22 cellular contexts compared by ENCODE assay signal in the genomic region with DNA sequence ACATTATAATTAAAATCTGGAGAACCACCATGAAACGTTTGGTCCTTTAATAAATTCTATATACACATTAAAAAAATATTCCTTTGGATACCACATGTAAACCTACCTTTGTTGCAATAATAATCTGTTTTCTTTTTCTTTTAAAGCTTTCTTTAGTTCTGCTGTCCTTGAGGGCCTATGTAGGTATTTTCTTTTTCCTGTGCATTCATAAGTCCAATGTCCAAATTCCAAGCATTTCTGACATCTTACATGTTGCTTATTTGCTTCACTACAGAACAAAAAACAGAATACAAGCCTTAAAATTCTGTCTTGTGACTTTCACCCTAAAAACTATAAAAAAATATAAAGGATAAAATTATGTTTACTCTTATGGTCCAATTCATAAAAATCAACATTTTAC. TPM values are rescaled to one million over a fixed set of nuclear protein-coding genes. Genes with fewer than 3 reads are reported as not detected.
DNase-seq lines count a peak whose midpoint lies in the region; ATAC-seq, FAIRE-seq and TF ChIP-seq lines count a peak whose summit lies in the region.
"Had no signal": no experiment of that assay in that cellular context is flagged by ENCODE, and none has a peak within 500 bp of the region (broad histone marks: within the 10 kb centered on the region; RNA-seq: fewer than 3 reads in every experiment).

No MANE protein-coding gene starts in this region.

- H3K27me3 ChIP-seq in HepG2 (ENCODE audit: control insufficient read depth in 1 of 2, insufficient read depth in 2 of 2, low read length in 2 of 2), result no peaks in the 10 kb centered on the region
- no peaks in the 10 kb centered on the region for H3K27me3 ChIP-seq in right lobe of liver
- H3K27me3 ChIP-seq: BLaER1 had no signal

- no peaks in the 10 kb centered on the region for H3K9me3 ChIP-seq in HepG2 (ENCODE audit: low read length)
- H3K9me3 ChIP-seq in right lobe of liver, result no peaks in the 10 kb centered on the region

- peak overlapping the region; percentile 29; the same call in 1 of the 2 replicates for H3K9ac ChIP-seq in HepG2 (ENCODE audit: insufficient read depth, low read depth, low read length)
- H3K9ac ChIP-seq: BLaER1 had no signal

- BruUV-seq in HepG2 (replicated peaks; lab: Mats Ljungman, UMichigan), result no TSS peak

- peak; percentile 66; the same call in 2 of the 3 replicates for ATAC-seq in HepG2
- no peak for ATAC-seq in right lobe of liver
- ATAC-seq in Right ventricle myocardium superior (ENCODE audit: poor library complexity), result no peak
- ATAC-seq: HCT116 had no signal

- 15% methylated on average over 1 of the region's 1 CpG for WGBS in HepG2 (ENCODE audit: low lambda C conversion rate)
- WGBS in right lobe of liver (ENCODE audit: insufficient coverage, low coverage, low lambda C conversion rate, missing lambda C conversion rate), result 72% methylated on average over 1 of the region's 1 CpG

- TF ChIP-seq CTCF in HepG2 (CRISPR knock-in tag; IDR thresholded peaks at IDR 0.05) (no peak), right lobe of liver (IDR thresholded peaks at IDR 0.05) (no peak), cardiac fibroblast (IDR thresholded peaks at IDR 0.05; ENCODE audit: low read depth, low read length) (no peak)

- CTCF ChIA-PET in HepG2 (lab: Yijun Ruan, JAX; ENCODE audit: low intra/inter-chr PET ratio, low total read pairs), result no interaction called here

- POLR2A ChIA-PET in HepG2 (lab: Yijun Ruan, JAX), result interaction anchor here (1.0 to 2.6 kb wide), 7 partner anchors 10 to 45 kb away, joined by 4 to 20 read pairs (median 8); partner anchors contain the start of genes AFF4 and HSPA4

- intact Hi-C loops in HepG2 (cut with micrococcal nuclease; ENCODE audit: unreplicated experiment), result no loop called here
- intact Hi-C loops in right lobe of liver (cut with DNase I), result no loop called here
- intact Hi-C loops in Right ventricle myocardium superior (cut with DNase I), result no loop called here

- H3K27ac ChIP-seq in HepG2 (ENCODE audit: extremely low read length, insufficient read depth, low read length) (peak overlapping the region; percentile 70), right lobe of liver (no peak overlapping the region)
- H3K27ac ChIP-seq: BLaER1, RWPE1 had no signal

- peak; percentile 81 for DNase-seq in HepG2 (ENCODE audit: low spot score)
- no peak for DNase-seq in right lobe of liver
- DNase-seq in cardiac fibroblast (ENCODE audit: low read depth in 2 of 2), result peak; percentile 14 to 44
- peak; percentile 2 for DNase-seq in kidney glomerular epithelial cell (lab: John Stamatoyannopoulos, UW)
- DNase-seq in Right ventricle myocardium superior, result no peak
- no peak for DNase-seq in RKO (ENCODE audit: low spot score)
- no peak for DNase-seq in NCI-H1436 treated with DMSO at 0.1 percent for 48 hours (lab: John Stamatoyannopoulos, UW)
- DNase-seq in NCI-H748 treated with DMSO at 0.1 percent for 48 hours (lab: John Stamatoyannopoulos, UW), result no peak
- DNase-seq: 8988T; CD4-positive, alpha-beta memory T cell; DMS53; GOT3; MM.1S; NCI-H1092; NCI-H1694; NCI-H2107; NCI-H510A treated with DMSO at 0.1 percent for 48 hours had no signal

- no peak for FAIRE-seq in HepG2 (lab: Jason Lieb, UNC)
- FAIRE-seq: GM12892, GM18507 had no signal

- TF ChIP-seq POLR2A in HepG2 (IDR thresholded peaks at IDR 0.05; ENCODE audit: insufficient read depth in 1 of 2, low read depth in 2 of 2, low read length in 2 of 2) (no peak), right lobe of liver (IDR thresholded peaks at IDR 0.05) (no peak)

- H3K4me1 ChIP-seq in HepG2 (ENCODE audit: insufficient read depth, low read length) (peaks cover 25% of the 10 kb centered on the region), right lobe of liver (no peaks in the 10 kb centered on the region)
- H3K4me1 ChIP-seq: BLaER1 had no signal

- TF ChIP-seq EP300 in HepG2 (IDR thresholded peaks at IDR 0.05; ENCODE audit: low read depth in 2 of 2, low read length in 2 of 2) (peak in 1 of 2 experiments; percentile 41; a peak in 1 of 4 replicates), HepG2 (CRISPR knock-in tag; IDR thresholded peaks at IDR 0.05; ENCODE audit: borderline replicate concordance) (no peak)

- H2AFZ ChIP-seq in HepG2 (ENCODE audit: low read length), result no peak overlapping the region

- in situ Hi-C loops in HepG2 (cut with HindIII; ENCODE audit: extremely low pct_ligation_motif_present, low pct_unique_long_range_greater_than_20kb), result no loop called here

- peaks cover 7% of the 10 kb centered on the region for H3K79me2 ChIP-seq in HepG2 (ENCODE audit: insufficient read depth, low read length)

- no peaks in the 10 kb centered on the region for H4K20me1 ChIP-seq in HepG2 (ENCODE audit: insufficient read depth, low read length)
- H4K20me1 ChIP-seq: BLaER1 had no signal

- H3K4me2 ChIP-seq in HepG2 (ENCODE audit: low read depth, low read length), result peak overlapping the region; percentile 25
- H3K4me2 ChIP-seq: BLaER1 had no signal

- no peak for TF ChIP-seq RAD21 in HepG2 (CRISPR knock-in tag; IDR thresholded peaks at IDR 0.05)

- H3K4me3 ChIP-seq in HepG2 (replicated peaks in 1 of 3; ENCODE audit: insufficient read depth in 1 of 3, low read depth in 2 of 3, low read length in 3 of 3), result no peak overlapping the region; a peak in 1 of 6 replicates
- H3K4me3 ChIP-seq in right lobe of liver, result no peak overlapping the region
- H3K4me3 ChIP-seq in cardiac fibroblast (replicated peaks in 1 of 2; ENCODE audit: low read depth in 2 of 2, low read length in 2 of 2), result no peak overlapping the region
- H3K4me3 ChIP-seq: BLaER1 had no signal

- H3K36me3 ChIP-seq in HepG2 (replicated peaks in 1 of 2; ENCODE audit: control insufficient read depth in 1 of 2, insufficient read depth in 2 of 2, low read length in 2 of 2) (peaks cover 4 to 12% of the 10 kb centered on the region in 2 experiments), right lobe of liver (peaks cover 0 to 7% (median 3%) of the 10 kb centered on the region in 4 donors)

RNA-seq across cellular contexts. Expression of gene ZCCHC10, which starts 19.7 kb away (rescaled TPM):
- total RNA-seq in HepG2 (2016; rRNA removed; fragmentation: Illumina TruSeq; extraction: Trizol) (40.7 and 54.8 TPM in 2 replicates), right lobe of liver (10 to 100 TPM in 2 of 6 experiments, 1 to 10 TPM in 4; 2.6 to 11.0 (median 9.0) TPM), Right ventricle myocardium superior (14.7 TPM)
- 11.6 and 12.4 TPM in 2 replicates for total RNA-seq in HepG2 (2016; cell fraction: cytosol; rRNA removed; fragmentation: Illumina TruSeq; extraction: Trizol; ENCODE audit: low read depth)
- total RNA-seq in HepG2 (2016; cell fraction: insoluble cytoplasmic fraction; rRNA removed; fragmentation: Illumina TruSeq; extraction: Trizol), result 41.5 and 61.2 TPM in 2 replicates
- 15.4 and 19.1 TPM in 2 replicates for total RNA-seq in HepG2 (2016; cell fraction: membrane; rRNA removed; fragmentation: Illumina TruSeq; extraction: Trizol)
- total RNA-seq in HepG2 (2016; cell fraction: nucleus; rRNA removed; fragmentation: Illumina TruSeq; extraction: Trizol), result 11.7 and 15.9 TPM in 2 replicates
- polyA plus RNA-seq in HepG2 (2011; rRNA removed), result 44.5 and 48.2 TPM in 2 replicates
- polyA plus RNA-seq in HepG2 (2011; cell fraction: cytosol; rRNA removed), result 26.9 and 28.7 TPM in 2 replicates
- 4.3 and 8.5 TPM in 2 replicates for polyA plus RNA-seq in HepG2 (2011; cell fraction: nucleus; rRNA removed)
- 29.4 and 34.7 TPM in 2 replicates for polyA plus RNA-seq in HepG2 (2012)
- polyA plus RNA-seq in HepG2 (2016; cell fraction: cytosol; fragmentation: Illumina TruSeq; extraction: Trizol; ENCODE audit: low read depth), result 5.9 and 7.2 TPM in 2 replicates
- polyA plus RNA-seq in HepG2 (2016; cell fraction: insoluble cytoplasmic fraction; fragmentation: Illumina TruSeq; extraction: Trizol; ENCODE audit: low read depth), result 53.3 and 59.8 TPM in 2 replicates
- polyA plus RNA-seq in HepG2 (2016; cell fraction: membrane; fragmentation: Illumina TruSeq; extraction: Trizol; ENCODE audit: low read depth), result 12.2 and 14.0 TPM in 2 replicates
- polyA plus RNA-seq in HepG2 (2016; cell fraction: nucleus; fragmentation: Illumina TruSeq; extraction: Trizol; ENCODE audit: insufficient read depth, low read depth), result 27.5 and 29.2 TPM in 2 replicates
- polyA minus RNA-seq in HepG2 (2011; rRNA and poly(A)+ RNA removed; ENCODE audit: low replicate concordance), result 14.3 and 19.3 TPM in 2 replicates
- polyA minus RNA-seq in HepG2 (2011; cell fraction: cytosol; rRNA and poly(A)+ RNA removed), result 12.7 and 13.7 TPM in 2 replicates
- 2.6 and 4.4 TPM in 2 replicates for polyA minus RNA-seq in HepG2 (2011; cell fraction: nucleus; rRNA and poly(A)+ RNA removed)

RNA-seq across cellular contexts. Expression of gene AFF4, which starts 43.2 kb away (rescaled TPM):
- total RNA-seq in HepG2 (2016; rRNA removed; fragmentation: Illumina TruSeq; extraction: Trizol) (22.1 and 30.5 TPM in 2 replicates), right lobe of liver (10 to 100 TPM; 16.4 to 26.8 (median 20.2) TPM), Right ventricle myocardium superior (26.8 TPM)
- total RNA-seq in HepG2 (2016; cell fraction: cytosol; rRNA removed; fragmentation: Illumina TruSeq; extraction: Trizol; ENCODE audit: low read depth), result 5.8 and 6.3 TPM in 2 replicates
- 20.3 and 29.1 TPM in 2 replicates for total RNA-seq in HepG2 (2016; cell fraction: insoluble cytoplasmic fraction; rRNA removed; fragmentation: Illumina TruSeq; extraction: Trizol)
- total RNA-seq in HepG2 (2016; cell fraction: membrane; rRNA removed; fragmentation: Illumina TruSeq; extraction: Trizol), result 11.4 and 13.2 TPM in 2 replicates
- 31.6 and 33.9 TPM in 2 replicates for total RNA-seq in HepG2 (2016; cell fraction: nucleus; rRNA removed; fragmentation: Illumina TruSeq; extraction: Trizol)
- polyA plus RNA-seq in HepG2 (2011; rRNA removed), result 17.6 and 25.5 TPM in 2 replicates
- polyA plus RNA-seq in HepG2 (2011; cell fraction: cytosol; rRNA removed), result 10.5 and 13.5 TPM in 2 replicates
- polyA plus RNA-seq in HepG2 (2011; cell fraction: nucleus; rRNA removed), result 35.0 and 37.1 TPM in 2 replicates
- 23.2 and 24.0 TPM in 2 replicates for polyA plus RNA-seq in HepG2 (2012)
- polyA plus RNA-seq in HepG2 (2016; cell fraction: cytosol; fragmentation: Illumina TruSeq; extraction: Trizol; ENCODE audit: low read depth), result 0.45 and 0.51 TPM in 2 replicates
- 17.9 and 19.3 TPM in 2 replicates for polyA plus RNA-seq in HepG2 (2016; cell fraction: insoluble cytoplasmic fraction; fragmentation: Illumina TruSeq; extraction: Trizol; ENCODE audit: low read depth)
- polyA plus RNA-seq in HepG2 (2016; cell fraction: membrane; fragmentation: Illumina TruSeq; extraction: Trizol; ENCODE audit: low read depth), result 1.7 and 2.3 TPM in 2 replicates
- 25.1 and 25.2 TPM in 2 replicates for polyA plus RNA-seq in HepG2 (2016; cell fraction: nucleus; fragmentation: Illumina TruSeq; extraction: Trizol; ENCODE audit: insufficient read depth, low read depth)
- 48.3 and 48.6 TPM in 2 replicates for polyA minus RNA-seq in HepG2 (2011; rRNA and poly(A)+ RNA removed; ENCODE audit: low replicate concordance)
- 37.9 and 54.2 TPM in 2 replicates for polyA minus RNA-seq in HepG2 (2011; cell fraction: cytosol; rRNA and poly(A)+ RNA removed)
- 83.2 and 95.5 TPM in 2 replicates for polyA minus RNA-seq in HepG2 (2011; cell fraction: nucleus; rRNA and poly(A)+ RNA removed)

RNA-seq across cellular contexts. Expression of gene HSPA4, which starts 45.2 kb away (rescaled TPM):
- total RNA-seq in HepG2 (2016; rRNA removed; fragmentation: Illumina TruSeq; extraction: Trizol), result 231 and 359 TPM in 2 replicates
- 16.8 and 19.8 TPM in 2 replicates for total RNA-seq in HepG2 (2016; cell fraction: cytosol; rRNA removed; fragmentation: Illumina TruSeq; extraction: Trizol; ENCODE audit: low read depth)
- total RNA-seq in HepG2 (2016; cell fraction: insoluble cytoplasmic fraction; rRNA removed; fragmentation: Illumina TruSeq; extraction: Trizol), result 234 and 349 TPM in 2 replicates
- total RNA-seq in HepG2 (2016; cell fraction: membrane; rRNA removed; fragmentation: Illumina TruSeq; extraction: Trizol), result 31.3 and 31.7 TPM in 2 replicates
- total RNA-seq in HepG2 (2016; cell fraction: nucleus; rRNA removed; fragmentation: Illumina TruSeq; extraction: Trizol), result 93.9 and 106 TPM in 2 replicates
- polyA plus RNA-seq in HepG2 (2011; rRNA removed), result 21.7 and 36.6 TPM in 2 replicates
- 10.5 and 18.6 TPM in 2 replicates for polyA plus RNA-seq in HepG2 (2011; cell fraction: cytosol; rRNA removed)
- 6.5 and 10.0 TPM in 2 replicates for polyA plus RNA-seq in HepG2 (2011; cell fraction: nucleus; rRNA removed)
- 115 and 141 TPM in 2 replicates for polyA plus RNA-seq in HepG2 (2012)
- 9.3 and 9.9 TPM in 2 replicates for polyA plus RNA-seq in HepG2 (2016; cell fraction: cytosol; fragmentation: Illumina TruSeq; extraction: Trizol; ENCODE audit: low read depth)
- polyA plus RNA-seq in HepG2 (2016; cell fraction: insoluble cytoplasmic fraction; fragmentation: Illumina TruSeq; extraction: Trizol; ENCODE audit: low read depth), result 317 and 331 TPM in 2 replicates
- 25.5 and 28.6 TPM in 2 replicates for polyA plus RNA-seq in HepG2 (2016; cell fraction: membrane; fragmentation: Illumina TruSeq; extraction: Trizol; ENCODE audit: low read depth)
- 160 and 171 TPM in 2 replicates for polyA plus RNA-seq in HepG2 (2016; cell fraction: nucleus; fragmentation: Illumina TruSeq; extraction: Trizol; ENCODE audit: insufficient read depth, low read depth)
- 16.3 and 24.3 TPM in 2 replicates for polyA minus RNA-seq in HepG2 (2011; rRNA and poly(A)+ RNA removed; ENCODE audit: low replicate concordance)
- 45.8 and 50.3 TPM in 2 replicates for polyA minus RNA-seq in HepG2 (2011; cell fraction: cytosol; rRNA and poly(A)+ RNA removed)
- polyA minus RNA-seq in HepG2 (2011; cell fraction: nucleus; rRNA and poly(A)+ RNA removed), result 27.4 and 38.4 TPM in 2 replicates
- 10 to 100 TPM; 30.1 to 68.6 (median 46.1) TPM for total RNA-seq in right lobe of liver
- 68.8 TPM for total RNA-seq in Right ventricle myocardium superior

Comparison
In these comparisons a context has a peak if more than half of its experiments do, and no peak if none do; other contexts are left out.
1. DNase-seq: peak in HepG2 (single experiment), cardiac fibroblast (2 of 2) and kidney glomerular epithelial cell (single experiment); none in right lobe of liver (0 of 3), Right ventricle myocardium superior (single experiment), RKO (single experiment), NCI-H1436 treated with DMSO at 0.1 percent for 48 hours (single experiment) and NCI-H748 treated with DMSO at 0.1 percent for 48 hours (single experiment).